Comparison of ENCODE assay signal across 11 cellular contexts in genomic region chrX:8868906-8869305, GRCh38.
A peak's percentile ranks its signal among the peaks of the same experiment; 100 is the strongest.
DNase-seq lines count a peak whose midpoint lies in the region; ATAC-seq and TF ChIP-seq lines count a peak whose summit lies in the region.
"Had no signal": no experiment of that assay in that cellular context is flagged by ENCODE, and none has a peak within 500 bp of the region (broad histone marks: within the 10 kb centered on the region; RNA-seq: fewer than 3 reads in every experiment).

No MANE protein-coding gene starts in this region.

- TF ChIP-seq CTCF in Calu3 (IDR thresholded peaks at IDR 0.05; ENCODE audit: unreplicated experiment), result no peak

- H3K27me3 ChIP-seq in mesenchymal stem cell (ENCODE audit: control insufficient read depth in 1 of 2, insufficient read depth in 1 of 2, low read length in 2 of 2), result peaks cover 0 to 3% of the 10 kb centered on the region in 2 experiments

- peak overlapping the region; percentile 8 for H3K9ac ChIP-seq in mesenchymal stem cell (ENCODE audit: low read length)

- H3K4me2 ChIP-seq in mesenchymal stem cell (ENCODE audit: low read length, poor library complexity, severe bottlenecking), result no peak overlapping the region

- peak overlapping the region; percentile 4 for H3K27ac ChIP-seq in caudate nucleus (ENCODE audit: low read depth, low read length)
- H3K27ac ChIP-seq in mesenchymal stem cell (ENCODE audit: low read length, poor library complexity, severe bottlenecking), result peak overlapping the region; percentile 29

- no peak overlapping the region for H4K91ac ChIP-seq in mesenchymal stem cell (ENCODE audit: low read length)

- H3K36me3 Mint-ChIP-seq in Calu3 (ENCODE audit: insufficient read depth, unreplicated experiment), result peaks cover 6% of the 10 kb centered on the region
- no peaks in the 10 kb centered on the region for H3K36me3 Mint-ChIP-seq in activated CD8-positive, alpha-beta memory T cell treated with anti-CD3 and anti-CD28 coated beads, Interleukin-2, amount 10 ng/mL, durations not matched to agents 7 days and 5 days

- H3K36me3 ChIP-seq in mesenchymal stem cell (ENCODE audit: control insufficient read depth in 1 of 2, insufficient read depth in 2 of 2, low read depth in 1 of 2, low read length in 2 of 2), result no peaks in the 10 kb centered on the region

- H2AK5ac ChIP-seq in mesenchymal stem cell (ENCODE audit: low read length, severe bottlenecking), result no peak overlapping the region

- no TSS peak for BruUV-seq in Calu3 (replicated peaks; lab: Mats Ljungman, UMichigan)

- no peak overlapping the region for H3K18ac ChIP-seq in mesenchymal stem cell (ENCODE audit: low read depth in 1 of 2, low read length in 2 of 2)

- no peaks in the 10 kb centered on the region for H3K79me1 ChIP-seq in mesenchymal stem cell (replicated peaks; ENCODE audit: low read length, poor library complexity, severe bottlenecking)

- H3K9me3 Mint-ChIP-seq in Calu3 (ENCODE audit: low read depth, unreplicated experiment), result no peaks in the 10 kb centered on the region
- H3K9me3 Mint-ChIP-seq in activated CD8-positive, alpha-beta memory T cell treated with anti-CD3 and anti-CD28 coated beads, Interleukin-2, amount 10 ng/mL, durations not matched to agents 7 days and 5 days (ENCODE audit: low read depth), result no peaks in the 10 kb centered on the region

- H2BK120ac ChIP-seq in mesenchymal stem cell (ENCODE audit: low read depth, low read length), result no peak overlapping the region

- no peak overlapping the region for H3K4ac ChIP-seq in mesenchymal stem cell (ENCODE audit: low read depth in 1 of 2, low read length in 2 of 2)

- H3K27me3 Mint-ChIP-seq in Calu3 (ENCODE audit: unreplicated experiment), result no peaks in the 10 kb centered on the region
- peaks cover 7% of the 10 kb centered on the region for H3K27me3 Mint-ChIP-seq in activated CD8-positive, alpha-beta memory T cell treated with anti-CD3 and anti-CD28 coated beads, Interleukin-2, amount 10 ng/mL, durations not matched to agents 7 days and 5 days

- no peak for DNase-seq in Calu3
- peak; percentile 57 for DNase-seq in M059J (ENCODE audit: low read depth)
- peak in 1 of 61 donors; percentile 0 for DNase-seq in caudate nucleus (lab: John Stamatoyannopoulos, UW)
- peak; percentile 18 for DNase-seq in mesenchymal stem cell
- no peak for DNase-seq in stimulated activated CD8-positive, alpha-beta memory T cell treated with anti-CD3 and anti-CD28 coated beads, Interleukin-4, amount 100 ng/mL, for 48 hours
- no peak for DNase-seq in activated CD8-positive, alpha-beta memory T cell treated with anti-CD3 and anti-CD28 coated beads, Interleukin-2, amount 10 ng/mL, durations not matched to agents 7 days and 5 days
- DNase-seq: activated CD8-positive, alpha-beta memory T cell treated with anti-CD3 and anti-CD28 coated beads, Interleukin-2, amount 50 U/mL, for 4 hours; NCI-H187 had no signal

- H2AFZ ChIP-seq in mesenchymal stem cell (ENCODE audit: low read depth, low read length), result no peak overlapping the region

- no peak overlapping the region for H3K4me3 Mint-ChIP-seq in Calu3 (ENCODE audit: low read depth, unreplicated experiment)
- no peak overlapping the region for H3K4me3 Mint-ChIP-seq in activated CD8-positive, alpha-beta memory T cell treated with anti-CD3 and anti-CD28 coated beads, Interleukin-2, amount 10 ng/mL, durations not matched to agents 7 days and 5 days

- WGBS in mesenchymal stem cell, result 76% methylated on average over 2 of the region's 3 CpGs

- no peak overlapping the region for H4K8ac ChIP-seq in mesenchymal stem cell (ENCODE audit: low read length)

- peak overlapping the region; percentile 79 for H3K27ac Mint-ChIP-seq in Calu3 (ENCODE audit: unreplicated experiment)
- no peak overlapping the region for H3K27ac Mint-ChIP-seq in activated CD8-positive, alpha-beta memory T cell treated with anti-CD3 and anti-CD28 coated beads, Interleukin-2, amount 10 ng/mL, durations not matched to agents 7 days and 5 days

- H3K4me1 Mint-ChIP-seq in Calu3 (ENCODE audit: low read depth, unreplicated experiment), result peaks cover 20% of the 10 kb centered on the region
- no peaks in the 10 kb centered on the region for H3K4me1 Mint-ChIP-seq in activated CD8-positive, alpha-beta memory T cell treated with anti-CD3 and anti-CD28 coated beads, Interleukin-2, amount 10 ng/mL, durations not matched to agents 7 days and 5 days

- H3K4me3 ChIP-seq in mesenchymal stem cell (ENCODE audit: insufficient read depth in 1 of 2, low read depth in 1 of 2, low read length in 2 of 2), result no peak overlapping the region
- H3K4me3 ChIP-seq: lung had no signal

- H2BK15ac ChIP-seq in mesenchymal stem cell (ENCODE audit: low read depth, poor library complexity, severe bottlenecking), result no peak overlapping the region

- H2BK12ac ChIP-seq in mesenchymal stem cell (ENCODE audit: low read length in 2 of 2), result no peak overlapping the region

- intact Hi-C loops in Calu3 (cut with micrococcal nuclease; ENCODE audit: unreplicated experiment), result loop anchor here (2.0 kb wide), 3 partner anchors 20 to 484 kb away; no protein-coding TSS in a partner anchor

- CTCF ChIA-PET in Calu3 (lab: Charles Lee), result interaction anchor here (1.0 to 1.4 kb wide), 4 partner anchors 13 to 594 kb away, joined by 3 to 6 read pairs (median 4); no protein-coding TSS in a partner anchor
- CTCF ChIA-PET in activated CD8-positive, alpha-beta memory T cell treated with anti-CD3 and anti-CD28 coated beads, Interleukin-2, amount 10 ng/mL, durations not matched to agents 7 days and 5 days (lab: Charles Lee), result no interaction called here

- ATAC-seq in HG03354 (IDR thresholded peaks at IDR 0.05; ENCODE audit: poor library complexity, severe bottlenecking, unreplicated experiment) (no peak), HG03378 (IDR thresholded peaks at IDR 0.05; ENCODE audit: unreplicated experiment) (no peak)
- ATAC-seq in activated CD8-positive, alpha-beta memory T cell treated with anti-CD3 and anti-CD28 coated beads, Interleukin-2, amount 10 ng/mL, durations not matched to agents 7 days and 5 days, result no peak

- H3K9me3 ChIP-seq in mesenchymal stem cell (ENCODE audit: control insufficient read depth, low read length), result no peaks in the 10 kb centered on the region

- peaks cover 4% of the 10 kb centered on the region for H3K4me1 ChIP-seq in mesenchymal stem cell (ENCODE audit: control insufficient read depth, insufficient read depth, low read depth, low read length)

- H2BK5ac ChIP-seq in mesenchymal stem cell (ENCODE audit: low read depth, low read length, poor library complexity, severe bottlenecking), result no peak overlapping the region

- H3K23ac ChIP-seq in mesenchymal stem cell (ENCODE audit: low read length in 2 of 2), result no peak overlapping the region

- no peak overlapping the region for H3K14ac ChIP-seq in mesenchymal stem cell (ENCODE audit: low read length in 2 of 2)

Comparison
In these comparisons a context has a peak if more than half of its experiments do, and no peak if none do; other contexts are left out.
1. DNase-seq: peak in M059J (single experiment) and mesenchymal stem cell (single experiment); none in Calu3 (single experiment), stimulated activated CD8-positive, alpha-beta memory T cell treated with anti-CD3 and anti-CD28 coated beads, Interleukin-4, amount 100 ng/mL, for 48 hours (single experiment) and activated CD8-positive, alpha-beta memory T cell treated with anti-CD3 and anti-CD28 coated beads, Interleukin-2, amount 10 ng/mL, durations not matched to agents 7 days and 5 days (single experiment).